In the genomic region with DNA sequence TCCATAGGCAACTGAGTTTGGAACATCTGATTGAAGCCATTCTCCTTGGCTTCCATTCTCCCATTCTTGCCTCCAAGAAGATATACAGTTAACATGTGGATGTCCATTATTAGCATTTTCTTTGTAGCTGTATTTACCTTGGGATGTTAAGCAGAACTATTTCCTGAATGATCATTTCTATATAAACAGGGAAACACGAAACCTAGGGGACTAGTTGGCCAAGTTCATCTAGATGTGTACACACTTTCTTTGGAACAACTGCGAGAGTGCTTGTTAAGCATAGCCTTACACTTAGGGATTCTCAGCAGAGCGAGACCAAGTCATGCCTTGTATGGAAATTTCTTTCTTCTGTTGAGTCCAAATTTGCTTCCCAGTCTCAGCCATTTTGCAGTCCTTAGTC, we compare ENCODE assay signal across 26 cellular contexts. TPM values are rescaled to one million over a fixed set of nuclear protein-coding genes. Genes with fewer than 3 reads are reported as not detected.
DNase-seq lines count a peak whose midpoint lies in the region; ATAC-seq and TF ChIP-seq lines count a peak whose summit lies in the region.
"Had no signal": no experiment of that assay in that cellular context is flagged by ENCODE, and none has a peak within 500 bp of the region (broad histone marks: within the 10 kb centered on the region; RNA-seq: fewer than 3 reads in every experiment).

No MANE protein-coding gene starts in this region.

- H3K27ac ChIP-seq in C4-2B (peak overlapping the region; percentile 56; the same call in 1 of the 2 replicates), OCI-LY3 (ENCODE audit: low read length) (peak overlapping the region; percentile 21; the same call in 1 of the 2 replicates), testis (no peak overlapping the region), caudate nucleus (ENCODE audit: low read depth, low read length) (no peak overlapping the region)
- H3K27ac ChIP-seq: RWPE1 had no signal

- H3K27ac Mint-ChIP-seq in memory B cell, result peak overlapping the region; percentile 31
- H3K27ac Mint-ChIP-seq: CD8-positive, alpha-beta T cell; T-cell had no signal

- peaks cover 15% of the 10 kb centered on the region for H3K4me1 Mint-ChIP-seq in memory B cell

- DNase-seq in DMS53 (lab: John Stamatoyannopoulos, UW) (peak; percentile 66), memory B cell (ENCODE audit: low spot score in 2 of 2) (no peak), testis (no peak), caudate nucleus (lab: John Stamatoyannopoulos, UW) (no peak)
- DNase-seq: C1 segment of cervical spinal cord; Caco-2; CD8-positive, alpha-beta T cell; DND-41; Kasumi-1; MV-4-11; NCI-H1105; NCI-H1436 treated with DMSO at 0.1 percent for 48 hours; NCI-H1930; NCI-H2171; NCI-H226; NCI-H524; NCI-H774; SHP77; T-cell had no signal

- H3K79me2 ChIP-seq in OCI-LY3 (ENCODE audit: low read length), result peaks cover 21% of the 10 kb centered on the region

- no peaks in the 10 kb centered on the region for H3K36me3 Mint-ChIP-seq in memory B cell
- H3K36me3 Mint-ChIP-seq: CD8-positive, alpha-beta T cell; T-cell had no signal

- H3K4me3 ChIP-seq in OCI-LY3 (ENCODE audit: low read length) (no peak overlapping the region), testis (no peak overlapping the region)
- H3K4me3 ChIP-seq: K562 had no signal

- 93 to 95% methylated on average over 3 of the region's 3 CpGs for WGBS in testis, 2 donors

- H3K9me3 Mint-ChIP-seq in memory B cell, result no peaks in the 10 kb centered on the region
- H3K9me3 Mint-ChIP-seq: CD8-positive, alpha-beta T cell; T-cell had no signal

- H3K27me3 ChIP-seq in OCI-LY3 (ENCODE audit: low read depth, low read length), result no peaks in the 10 kb centered on the region
- no peaks in the 10 kb centered on the region for H3K27me3 ChIP-seq in testis

- TF ChIP-seq CTCF in C4-2B (conservative IDR thresholded peaks at IDR 0.05) (no peak), OCI-LY3 (IDR thresholded peaks at IDR 0.05; ENCODE audit: low read depth, low read length) (no peak), testis (IDR thresholded peaks at IDR 0.05) (no peak)

- intact Hi-C loops in testis (cut with DNase I; ENCODE audit: low total_unique reads), result no loop called here

- H3K4me1 ChIP-seq in OCI-LY3 (ENCODE audit: low read length) (peaks cover 67% of the 10 kb centered on the region), testis (no peaks in the 10 kb centered on the region)
- H3K4me1 ChIP-seq: Caco-2 had no signal

- no peak overlapping the region for H2AFZ ChIP-seq in OCI-LY3 (ENCODE audit: low read depth, low read length)

- H3K9me3 ChIP-seq in OCI-LY3 (ENCODE audit: insufficient read depth, low read length) (peaks cover 5% of the 10 kb centered on the region; the same call in 1 of the 2 replicates), testis (no peaks in the 10 kb centered on the region)
- H3K9me3 ChIP-seq: Caco-2 had no signal

- ATAC-seq in memory B cell (ENCODE audit: low read depth), result no peak
- ATAC-seq in HG03571 (IDR thresholded peaks at IDR 0.05; ENCODE audit: unreplicated experiment), result no peak
- ATAC-seq: CD8-positive, alpha-beta T cell; HCT116; K562; Panc1; T-cell had no signal

- no peak for TF ChIP-seq POLR2A in testis (IDR thresholded peaks at IDR 0.05)

- H3K9ac ChIP-seq in OCI-LY3 (ENCODE audit: low read length), result no peak overlapping the region

- H3K27me3 Mint-ChIP-seq in memory B cell, result no peaks in the 10 kb centered on the region
- H3K27me3 Mint-ChIP-seq: T-cell had no signal

- no peak overlapping the region for H3K4me2 ChIP-seq in OCI-LY3 (ENCODE audit: low read length)

- no peak overlapping the region for H3K4me3 Mint-ChIP-seq in memory B cell
- H3K4me3 Mint-ChIP-seq: CD8-positive, alpha-beta T cell; T-cell had no signal

- H3K36me3 ChIP-seq in OCI-LY3 (replicated peaks; ENCODE audit: low read depth, low read length) (peaks cover 56% of the 10 kb centered on the region), testis (ENCODE audit: low read depth, missing control alignments) (no peaks in the 10 kb centered on the region)

- no peaks in the 10 kb centered on the region for H4K20me1 ChIP-seq in OCI-LY3 (ENCODE audit: insufficient read depth, low read length)

RNA-seq across cellular contexts. Expression of a gene that starts 42.1 kb away (rescaled TPM):
- total RNA-seq in testis, result 1 to 10 TPM; 4.4 to 4.5 TPM
- polyA plus RNA-seq in testis (ENCODE audit: insufficient read depth, low read depth, low replicate concordance), result 13.1 TPM

Comparison
In these comparisons a context has a peak if more than half of its experiments do, and no peak if none do; other contexts are left out.
1. H3K27ac ChIP-seq: peak in C4-2B (single experiment) and OCI-LY3 (single experiment); none in testis (0 of 2) and caudate nucleus (single experiment).